19 cellular contexts compared by ENCODE assay signal in genomic region chr1:55582078-55582477, GRCh38.
DNase-seq lines count a peak whose midpoint lies in the region; TF ChIP-seq lines count a peak whose summit lies in the region.
"Had no signal": no experiment of that assay in that cellular context is flagged by ENCODE, and none has a peak within 500 bp of the region (broad histone marks: within the 10 kb centered on the region; RNA-seq: fewer than 3 reads in every experiment).

No MANE protein-coding gene starts in this region.

- peak overlapping the region in 1 of 2 experiments; percentile 64 for H3K18ac ChIP-seq in mesenchymal stem cell (ENCODE audit: low read depth in 1 of 2, low read length in 2 of 2)

- no peaks in the 10 kb centered on the region for H3K79me1 ChIP-seq in mesenchymal stem cell (replicated peaks; ENCODE audit: low read length, poor library complexity, severe bottlenecking)

- H3K4me3 ChIP-seq in breast epithelium (peak overlapping the region in 2 of 3 donors; percentile 3 to 27), mesenchymal stem cell (ENCODE audit: insufficient read depth in 1 of 2, low read depth in 1 of 2, low read length in 2 of 2) (no peak overlapping the region), thyroid gland (replicated peaks in 1 of 3) (no peak overlapping the region)
- H3K4me3 ChIP-seq: colonic mucosa, heart left ventricle had no signal

- no peak overlapping the region for H2BK5ac ChIP-seq in mesenchymal stem cell (ENCODE audit: low read depth, low read length, poor library complexity, severe bottlenecking)

- no peak for TF ChIP-seq CTCF in breast epithelium (IDR thresholded peaks at IDR 0.05)
- TF ChIP-seq CTCF in thyroid gland (IDR thresholded peaks at IDR 0.05): no peak

- H2BK15ac ChIP-seq in mesenchymal stem cell (ENCODE audit: low read depth, poor library complexity, severe bottlenecking): no peak overlapping the region

- peaks cover 0 to 10% of the 10 kb centered on the region in 2 donors for H3K4me1 ChIP-seq in breast epithelium
- H3K4me1 ChIP-seq in mesenchymal stem cell (ENCODE audit: control insufficient read depth, insufficient read depth, low read depth, low read length): no peaks in the 10 kb centered on the region
- peaks cover 48 to 50% of the 10 kb centered on the region in 2 donors for H3K4me1 ChIP-seq in thyroid gland
- H3K4me1 ChIP-seq: colonic mucosa had no signal

- H3K27me3 ChIP-seq in breast epithelium (no peaks in the 10 kb centered on the region), mesenchymal stem cell (ENCODE audit: control insufficient read depth in 1 of 2, insufficient read depth in 1 of 2, low read length in 2 of 2) (no peaks in the 10 kb centered on the region), thyroid gland (no peaks in the 10 kb centered on the region)
- H3K27me3 ChIP-seq: colonic mucosa, heart left ventricle had no signal

- H3K9me3 ChIP-seq in breast epithelium (no peaks in the 10 kb centered on the region), mesenchymal stem cell (ENCODE audit: control insufficient read depth, low read length) (no peaks in the 10 kb centered on the region), thyroid gland (no peaks in the 10 kb centered on the region)
- H3K9me3 ChIP-seq: colonic mucosa, heart left ventricle had no signal

- H3K36me3 ChIP-seq in breast epithelium: no peaks in the 10 kb centered on the region
- no peaks in the 10 kb centered on the region for H3K36me3 ChIP-seq in mesenchymal stem cell (ENCODE audit: control insufficient read depth in 1 of 2, insufficient read depth in 2 of 2, low read depth in 1 of 2, low read length in 2 of 2)
- no peaks in the 10 kb centered on the region for H3K36me3 ChIP-seq in thyroid gland
- H3K36me3 ChIP-seq: colonic mucosa, heart left ventricle had no signal

- WGBS in mesenchymal stem cell: 96% methylated on average over 4 of the region's 4 CpGs
- 88 to 90% methylated on average over 3 to 4 of the region's 4 CpGs for WGBS in thyroid gland, 2 donors

- no peak overlapping the region for H2AFZ ChIP-seq in mesenchymal stem cell (ENCODE audit: low read depth, low read length)

- H3K4ac ChIP-seq in mesenchymal stem cell (ENCODE audit: low read depth in 1 of 2, low read length in 2 of 2): peak overlapping the region; percentile 2 to 43

- peak overlapping the region; percentile 60 for H3K9ac ChIP-seq in mesenchymal stem cell (ENCODE audit: low read length)

- TF ChIP-seq POLR2A in breast epithelium (IDR thresholded peaks at IDR 0.05): no peak
- TF ChIP-seq POLR2A in thyroid gland (IDR thresholded peaks at IDR 0.05): no peak

- H3K14ac ChIP-seq in mesenchymal stem cell (ENCODE audit: low read length in 2 of 2): peak overlapping the region in 1 of 2 experiments; percentile 77

- H3K4me2 ChIP-seq in mesenchymal stem cell (ENCODE audit: low read length, poor library complexity, severe bottlenecking): no peak overlapping the region

- peak overlapping the region; percentile 6 to 66 for H2BK12ac ChIP-seq in mesenchymal stem cell (ENCODE audit: low read length in 2 of 2)

- H2AK5ac ChIP-seq in mesenchymal stem cell (ENCODE audit: low read length, severe bottlenecking): no peak overlapping the region

- no peak overlapping the region for H2BK120ac ChIP-seq in mesenchymal stem cell (ENCODE audit: low read depth, low read length)

- intact Hi-C loops in breast epithelium (cut with DNase I; ENCODE audit: low total_unique reads) (no loop called here), thyroid gland (cut with DNase I) (no loop called here)

- H3K27ac ChIP-seq in breast epithelium (peak overlapping the region; percentile 94), mesenchymal stem cell (ENCODE audit: low read length, poor library complexity, severe bottlenecking) (no peak overlapping the region), thyroid gland (peak overlapping the region; percentile 59 to 72 (median 72))
- H3K27ac ChIP-seq: colonic mucosa had no signal

- H3K23ac ChIP-seq in mesenchymal stem cell (ENCODE audit: low read length in 2 of 2): no peak overlapping the region

- DNase-seq in LHCN-M2 (ENCODE audit: low read depth) (peak; percentile 80), breast epithelium (ENCODE audit: low spot score in 2 of 2) (no peak), mesenchymal stem cell (no peak), thyroid gland (no peak), GDM1 (lab: John Stamatoyannopoulos, UW) (no peak), Kasumi-1 (lab: John Stamatoyannopoulos, UW) (no peak), occipital lobe (lab: John Stamatoyannopoulos, UW) (no peak), SKM-1 (lab: John Stamatoyannopoulos, UW; ENCODE audit: unreplicated experiment) (no peak)
- DNase-seq: activated T-cell treated with anti-CD3 and anti-CD28 coated beads, Interleukin-2, amount 50 U/mL, for 1 hour; CD4-positive, alpha-beta T cell; colonic mucosa; DMS 273 treated with DMSO at 0.1 percent for 48 hours; HCEC 1CT; heart left ventricle; NCI-H1694; PC-3; SIG-M5; stimulated activated CD4-positive, alpha-beta T cell treated with anti-CD3 and anti-CD28 coated beads, Interleukin-4, amount 100 ng/mL, for 24 hours; T-helper 1 cell had no signal

- H4K8ac ChIP-seq in mesenchymal stem cell (ENCODE audit: low read length): no peak overlapping the region

- H4K91ac ChIP-seq in mesenchymal stem cell (ENCODE audit: low read length): no peak overlapping the region

Comparison
In these comparisons a context has a peak if more than half of its experiments do, and no peak if none do; other contexts are left out.
1. H3K4me3 ChIP-seq: peak in breast epithelium (2 of 3); none in mesenchymal stem cell (0 of 2) and thyroid gland (0 of 3).